Comparison of ENCODE assay signal across 35 cellular contexts in genomic region chr10:120229641-120230040, GRCh38.
"Had no signal": no experiment of that assay in that cellular context is flagged by ENCODE, and none has a peak within 500 bp of the region (broad histone marks: within the 10 kb centered on the region; RNA-seq: fewer than 3 reads in every experiment).

No MANE protein-coding gene starts in this region.

- H3K27me3 ChIP-seq: MG63 had no signal

- H3K4me3 ChIP-seq: MG63 had no signal

- H3K9ac ChIP-seq: KMS-11 had no signal

- H3K27ac ChIP-seq: KMS-11 had no signal

- H3K36me3 ChIP-seq: MG63 had no signal

- DNase-seq: Karpas-422, Kasumi-1, KG1, MG63, MM.1S, MV-4-11, NCI-H1048, NCI-H1092, NCI-H1092 treated with DMSO at 0.1 percent for 48 hours, NCI-H1105, NCI-H1105 treated with DMSO at 0.1 percent for 48 hours, NCI-H1417, NCI-H1417 treated with DMSO at 0.1 percent for 48 hours, NCI-H1436 treated with DMSO at 0.1 percent for 48 hours, NCI-H146, NCI-H1694, NCI-H1694 treated with DMSO at 0.1 percent for 48 hours, NCI-H187, NCI-H187 treated with DMSO at 0.1 percent for 48 hours, NCI-H1930, NCI-H2029, NCI-H2029 treated with DMSO at 0.1 percent for 48 hours, NCI-H2081, NCI-H2081 treated with DMSO at 0.1 percent for 48 hours, NCI-H2107, NCI-H2171, NCI-H2171 treated with DMSO at 0.1 percent for 48 hours, NCI-H2227 treated with DMSO at 0.1 percent for 48 hours, NCI-H226, NCI-H345, NCI-H446, NCI-H446 treated with DMSO at 0.1 percent for 48 hours, NCI-H510A, NCI-H510A treated with DMSO at 0.1 percent for 48 hours had no signal

- H3K4me2 ChIP-seq: KMS-11 had no signal

- H3K9me3 ChIP-seq: MG63 had no signal
